ENCODE assay signal across 1 cellular context in the genomic region with DNA sequence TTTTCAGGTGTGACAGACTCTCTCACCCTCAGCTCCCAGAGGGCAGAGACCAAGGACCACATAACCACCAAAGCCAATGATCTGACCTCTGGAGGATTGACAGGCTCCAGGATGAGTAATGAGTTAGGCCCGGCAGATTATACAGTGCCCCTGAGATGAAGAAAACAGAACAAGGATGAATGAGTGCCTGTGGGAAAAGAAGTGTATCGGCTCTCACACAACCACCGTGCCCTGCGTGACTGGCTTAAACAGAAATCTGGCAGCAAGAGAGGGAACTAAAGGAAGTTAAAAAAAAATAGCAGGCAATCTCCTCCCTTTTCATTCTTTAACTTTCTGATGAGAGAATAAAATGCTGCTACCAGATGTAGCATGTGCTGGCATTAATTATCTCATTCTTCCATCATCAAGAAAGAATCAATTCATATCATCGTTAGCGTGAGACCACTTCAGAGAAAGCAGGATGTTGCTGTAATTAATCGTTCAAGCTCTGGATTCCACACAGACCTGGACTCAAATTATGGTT.
TF ChIP-seq lines count a peak whose summit lies in the region.

No MANE protein-coding gene starts in this region.

TF ChIP-seq in HepG2, 621 proteins besides CTCF, POLR2A, EP300 and RAD21 (continued from another document):
- TF ChIP-seq, protein P1, sequence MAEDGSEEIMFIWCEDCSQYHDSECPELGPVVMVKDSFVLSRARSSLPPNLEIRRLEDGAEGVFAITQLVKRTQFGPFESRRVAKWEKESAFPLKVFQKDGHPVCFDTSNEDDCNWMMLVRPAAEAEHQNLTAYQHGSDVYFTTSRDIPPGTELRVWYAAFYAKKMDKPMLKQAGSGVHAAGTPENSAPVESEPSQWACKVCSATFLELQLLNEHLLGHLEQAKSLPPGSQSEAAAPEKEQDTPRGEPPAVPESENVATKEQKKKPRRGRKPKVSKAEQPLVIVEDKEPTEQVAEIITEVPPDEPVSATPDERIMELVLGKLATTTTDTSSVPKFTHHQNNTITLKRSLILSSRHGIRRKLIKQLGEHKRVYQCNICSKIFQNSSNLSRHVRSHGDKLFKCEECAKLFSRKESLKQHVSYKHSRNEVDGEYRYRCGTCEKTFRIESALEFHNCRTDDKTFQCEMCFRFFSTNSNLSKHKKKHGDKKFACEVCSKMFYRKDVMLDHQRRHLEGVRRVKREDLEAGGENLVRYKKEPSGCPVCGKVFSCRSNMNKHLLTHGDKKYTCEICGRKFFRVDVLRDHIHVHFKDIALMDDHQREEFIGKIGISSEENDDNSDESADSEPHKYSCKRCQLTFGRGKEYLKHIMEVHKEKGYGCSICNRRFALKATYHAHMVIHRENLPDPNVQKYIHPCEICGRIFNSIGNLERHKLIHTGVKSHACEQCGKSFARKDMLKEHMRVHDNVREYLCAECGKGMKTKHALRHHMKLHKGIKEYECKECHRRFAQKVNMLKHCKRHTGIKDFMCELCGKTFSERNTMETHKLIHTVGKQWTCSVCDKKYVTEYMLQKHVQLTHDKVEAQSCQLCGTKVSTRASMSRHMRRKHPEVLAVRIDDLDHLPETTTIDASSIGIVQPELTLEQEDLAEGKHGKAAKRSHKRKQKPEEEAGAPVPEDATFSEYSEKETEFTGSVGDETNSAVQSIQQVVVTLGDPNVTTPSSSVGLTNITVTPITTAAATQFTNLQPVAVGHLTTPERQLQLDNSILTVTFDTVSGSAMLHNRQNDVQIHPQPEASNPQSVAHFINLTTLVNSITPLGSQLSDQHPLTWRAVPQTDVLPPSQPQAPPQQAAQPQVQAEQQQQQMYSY (CRISPR knock-in tag; IDR thresholded peaks at IDR 0.05), result no peak
- TF ChIP-seq AGO1 (IDR thresholded peaks at IDR 0.05; ENCODE audit: low read depth, low read length, poor library complexity, severe bottlenecking), result no peak
- TF ChIP-seq ZNF816 (CRISPR knock-in tag; IDR thresholded peaks at IDR 0.05; ENCODE audit: borderline replicate concordance), result no peak
- TF ChIP-seq ZFP1 (CRISPR knock-in tag; IDR thresholded peaks at IDR 0.05), result no peak
- no peak for TF ChIP-seq KDM3A (CRISPR knock-in tag; IDR thresholded peaks at IDR 0.05; ENCODE audit: low read depth)
- no peak for TF ChIP-seq FOXA1 (IDR thresholded peaks at IDR 0.05)
- no peak for TF ChIP-seq FOXA1 (CRISPR knock-in tag; IDR thresholded peaks at IDR 0.05)
- no peak for TF ChIP-seq ARNT2 (CRISPR knock-in tag; IDR thresholded peaks at IDR 0.05; ENCODE audit: low read depth)
- no peak for TF ChIP-seq HMG20A (CRISPR knock-in tag; IDR thresholded peaks at IDR 0.05; ENCODE audit: borderline replicate concordance)
- no peak for TF ChIP-seq FOXO1 (CRISPR knock-in tag; IDR thresholded peaks at IDR 0.05)
- TF ChIP-seq ZNF431 (CRISPR knock-in tag; IDR thresholded peaks at IDR 0.05; ENCODE audit: borderline replicate concordance, low read depth), result no peak
- TF ChIP-seq ZNF101 (CRISPR knock-in tag; IDR thresholded peaks at IDR 0.05; ENCODE audit: borderline replicate concordance, low read depth), result no peak
- TF ChIP-seq, protein P2, sequence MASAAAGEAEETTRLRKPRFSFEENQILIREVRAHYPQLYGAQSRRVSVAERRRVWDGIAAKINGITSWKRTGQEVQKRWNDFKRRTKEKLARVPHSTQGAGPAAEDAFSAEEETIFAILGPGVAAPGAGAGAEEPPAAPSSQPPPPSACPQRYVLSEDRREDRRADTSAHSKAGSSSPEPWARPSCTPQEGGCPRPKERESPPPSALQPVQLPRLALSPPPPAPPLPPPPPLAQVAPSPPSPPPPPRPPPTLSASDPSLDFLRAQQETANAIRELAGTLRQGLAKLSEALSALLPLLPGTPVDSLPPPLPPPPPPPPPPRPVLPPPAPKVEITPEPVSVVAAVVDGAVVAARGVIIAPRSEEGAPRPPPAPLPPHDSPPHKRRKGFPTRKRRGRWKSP (CRISPR knock-in tag; IDR thresholded peaks at IDR 0.05), result no peak
- TF ChIP-seq RXRB (CRISPR knock-in tag; IDR thresholded peaks at IDR 0.05; ENCODE audit: borderline replicate concordance), result no peak
- TF ChIP-seq ZFAT (CRISPR knock-in tag; conservative IDR thresholded peaks at IDR 0.05), result no peak
- TF ChIP-seq, protein P3, sequence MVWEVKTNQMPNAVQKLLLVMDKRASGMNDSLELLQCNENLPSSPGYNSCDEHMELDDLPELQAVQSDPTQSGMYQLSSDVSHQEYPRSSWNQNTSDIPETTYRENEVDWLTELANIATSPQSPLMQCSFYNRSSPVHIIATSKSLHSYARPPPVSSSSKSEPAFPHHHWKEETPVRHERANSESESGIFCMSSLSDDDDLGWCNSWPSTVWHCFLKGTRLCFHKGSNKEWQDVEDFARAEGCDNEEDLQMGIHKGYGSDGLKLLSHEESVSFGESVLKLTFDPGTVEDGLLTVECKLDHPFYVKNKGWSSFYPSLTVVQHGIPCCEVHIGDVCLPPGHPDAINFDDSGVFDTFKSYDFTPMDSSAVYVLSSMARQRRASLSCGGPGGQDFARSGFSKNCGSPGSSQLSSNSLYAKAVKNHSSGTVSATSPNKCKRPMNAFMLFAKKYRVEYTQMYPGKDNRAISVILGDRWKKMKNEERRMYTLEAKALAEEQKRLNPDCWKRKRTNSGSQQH (CRISPR knock-in tag; IDR thresholded peaks at IDR 0.05; ENCODE audit: low read depth), result no peak
- TF ChIP-seq ZNF670 (CRISPR knock-in tag; IDR thresholded peaks at IDR 0.05; ENCODE audit: borderline replicate concordance), result no peak
